10 cellular contexts compared by ENCODE assay signal in genomic region chr16:4032768-4033167, GRCh38.
DNase-seq lines count a peak whose midpoint lies in the region; ATAC-seq, FAIRE-seq and TF ChIP-seq lines count a peak whose summit lies in the region.
"Had no signal": no experiment of that assay in that cellular context is flagged by ENCODE, and none has a peak within 500 bp of the region (broad histone marks: within the 10 kb centered on the region; RNA-seq: fewer than 3 reads in every experiment).

No MANE protein-coding gene starts in this region.

- peak; percentile 99 for ATAC-seq in mucosa of descending colon

- TF ChIP-seq CTCF in AG04450 (IDR thresholded peaks at IDR 0.05; ENCODE audit: low read depth, low read length) (no peak), HL-60 (IDR thresholded peaks at IDR 0.05; ENCODE audit: insufficient read depth, low read length) (no peak), mucosa of descending colon (IDR thresholded peaks at IDR 0.05) (no peak), WERI-Rb-1 (IDR thresholded peaks at IDR 0.05; ENCODE audit: low read depth, low read length) (no peak), brain microvascular endothelial cell (IDR thresholded peaks at IDR 0.05; ENCODE audit: low read depth, low read length, missing control alignments) (no peak)

- H3K9me3 ChIP-seq in AG04450 (ENCODE audit: control insufficient read depth, insufficient read depth, low read length) (no peaks in the 10 kb centered on the region; the same call in 1 of the 2 replicates), mucosa of descending colon (no peaks in the 10 kb centered on the region), WERI-Rb-1 (ENCODE audit: severe bottlenecking) (no peaks in the 10 kb centered on the region)

- no peak for FAIRE-seq in urothelium cell line (lab: Jason Lieb, UNC)

- POLR2A ChIA-PET in AG04450 (lab: Yijun Ruan, JAX) = no interaction called here

- H3K27ac ChIP-seq in AG04450 (ENCODE audit: low read depth, low read length) (peak overlapping the region; percentile 21), HL-60 (replicated peaks) (peak overlapping the region; percentile 46), WERI-Rb-1 (no peak overlapping the region), brain microvascular endothelial cell (no peak overlapping the region)

- H3K36me3 ChIP-seq in mucosa of descending colon (ENCODE audit: low read depth) = no peaks in the 10 kb centered on the region
- H3K36me3 ChIP-seq in WERI-Rb-1 = peaks cover 8% of the 10 kb centered on the region; the same call in 1 of the 2 replicates
- no peaks in the 10 kb centered on the region for H3K36me3 ChIP-seq in brain microvascular endothelial cell (replicated peaks)

- DNase-seq in AG04450 (ENCODE audit: low read depth, low spot score) (no peak), HL-60 (ENCODE audit: low read depth in 1 of 2, low spot score in 1 of 2) (peak in 1 of 2 experiments; percentile 90), mucosa of descending colon (peak; percentile 81 to 82 (median 81)), WERI-Rb-1 (no peak), brain microvascular endothelial cell (no peak), urothelium cell line (ENCODE audit: low spot score) (no peak), NCI-H526 (lab: John Stamatoyannopoulos, UW) (no peak)
- peak; percentile 60 for DNase-seq in activated CD8-positive, alpha-beta memory T cell treated with anti-CD3 and anti-CD28 coated beads for 24 hours
- DNase-seq: NCI-H82, nephron progenitor cell had no signal

- H3K4me3 ChIP-seq in AG04450 (ENCODE audit: low read depth, low read length) (no peak overlapping the region), HL-60 (replicated peaks; ENCODE audit: insufficient read depth, low read length) (no peak overlapping the region), mucosa of descending colon (no peak overlapping the region), WERI-Rb-1 (ENCODE audit: low read depth, low read length) (no peak overlapping the region), brain microvascular endothelial cell (ENCODE audit: low read depth, low read length) (no peak overlapping the region)

- in situ Hi-C loops in brain microvascular endothelial cell (cut with HindIII; ENCODE audit: low pct_ligation_motif_present, low sequenced_read_pairs) = no loop called here

- H3K27me3 ChIP-seq in AG04450 (ENCODE audit: control insufficient read depth, insufficient read depth, low read length) (no peaks in the 10 kb centered on the region), HL-60 (ENCODE audit: insufficient read depth, poor library complexity, severe bottlenecking) (no peaks in the 10 kb centered on the region), WERI-Rb-1 (ENCODE audit: insufficient read depth, low read depth, severe bottlenecking) (no peaks in the 10 kb centered on the region), brain microvascular endothelial cell (replicated peaks) (no peaks in the 10 kb centered on the region)

- intact Hi-C loops in mucosa of descending colon (cut with DNase I, micrococcal nuclease) = no loop called here

- CTCF ChIA-PET in AG04450 (lab: Charles Lee) = no interaction called here

- H3K4me1 ChIP-seq in mucosa of descending colon (ENCODE audit: low read depth) = no peaks in the 10 kb centered on the region

Comparison
In these comparisons a context has a peak if more than half of its experiments do, and no peak if none do; other contexts are left out.
1. DNase-seq: peak in activated CD8-positive, alpha-beta memory T cell treated with anti-CD3 and anti-CD28 coated beads for 24 hours (single experiment) and mucosa of descending colon (3 of 3); none in AG04450 (single experiment), WERI-Rb-1 (single experiment), brain microvascular endothelial cell (single experiment), urothelium cell line (single experiment) and NCI-H526 (0 of 2).
2. H3K27ac ChIP-seq: peak in AG04450 (single experiment) and HL-60 (single experiment); none in WERI-Rb-1 (single experiment) and brain microvascular endothelial cell (single experiment).